Comparison of ENCODE assay signal across 8 cellular contexts in genomic region chr7:100476903-100477870, GRCh38. TPM values are rescaled to one million over a fixed set of nuclear protein-coding genes. Genes with fewer than 3 reads are reported as not detected.
A peak's percentile ranks its signal among the peaks of the same experiment; 100 is the strongest.
DNase-seq lines count a peak whose midpoint lies in the region; ATAC-seq and TF ChIP-seq lines count a peak whose summit lies in the region.

No MANE protein-coding gene starts in this region.

- peak; percentile 15 for ATAC-seq in left colon
- ATAC-seq in GM18909 (IDR thresholded peaks at IDR 0.05; ENCODE audit: poor library complexity, unreplicated experiment), result no peak
- no peak for ATAC-seq in HG03095 (IDR thresholded peaks at IDR 0.05; ENCODE audit: unreplicated experiment)

- TF ChIP-seq CTCF in KMS-11 (conservative IDR thresholded peaks at IDR 0.05; ENCODE audit: low read depth, low read length), result no peak

- DNase-seq in AG20443 (ENCODE audit: low spot score) (peak; percentile 58), adipocyte (ENCODE audit: low read depth) (peak; percentile 51), left colon (peak; percentile 55 to 65), posterior vena cava (ENCODE audit: low spot score) (no peak)

- peaks cover 25% of the 10 kb centered on the region for H3K79me2 ChIP-seq in KMS-11 (ENCODE audit: insufficient read depth, low read depth)

- no peaks in the 10 kb centered on the region for H3K9me3 Mint-ChIP-seq in stimulated activated naive CD8-positive, alpha-beta T cell treated with anti-CD3 and anti-CD28 coated beads, Interleukin-15, Interleukin-2, amounts not matched to agents 100 ng/mL and 50 ng/mL, for 24 hours

- peak overlapping the region; percentile 56 for H3K27ac Mint-ChIP-seq in stimulated activated naive CD8-positive, alpha-beta T cell treated with anti-CD3 and anti-CD28 coated beads, Interleukin-15, Interleukin-2, amounts not matched to agents 100 ng/mL and 50 ng/mL, for 24 hours

- H3K4me1 Mint-ChIP-seq in stimulated activated naive CD8-positive, alpha-beta T cell treated with anti-CD3 and anti-CD28 coated beads, Interleukin-15, Interleukin-2, amounts not matched to agents 100 ng/mL and 50 ng/mL, for 24 hours (ENCODE audit: low read depth), result peaks cover 50% of the 10 kb centered on the region

- H3K4me2 ChIP-seq in KMS-11, result peak overlapping the region; percentile 67

- intact Hi-C loops in left colon (cut with DNase I, micrococcal nuclease) (no loop called here), posterior vena cava (cut with DNase I) (loop anchor here in 1 of 2 donors (5.0 kb wide), 1 partner anchor 205 kb away; no protein-coding TSS in a partner anchor)

- no peaks in the 10 kb centered on the region; the same call in 1 of the 2 replicates for H3K36me3 ChIP-seq in KMS-11 (ENCODE audit: insufficient read depth)
- H3K36me3 ChIP-seq in adipocyte (ENCODE audit: control insufficient read depth, insufficient read depth, low read length, severe bottlenecking), result peaks cover 11% of the 10 kb centered on the region

- peaks cover 27% of the 10 kb centered on the region for H3K36me3 Mint-ChIP-seq in stimulated activated naive CD8-positive, alpha-beta T cell treated with anti-CD3 and anti-CD28 coated beads, Interleukin-15, Interleukin-2, amounts not matched to agents 100 ng/mL and 50 ng/mL, for 24 hours (ENCODE audit: low read depth)

- H2AFZ ChIP-seq in KMS-11 (ENCODE audit: low read depth), result no peak overlapping the region

- H3K4me1 ChIP-seq in KMS-11 (ENCODE audit: low read depth, poor library complexity, severe bottlenecking) (peaks cover 39% of the 10 kb centered on the region), adipocyte (ENCODE audit: control insufficient read depth, insufficient read depth, low read length) (peaks cover 30% of the 10 kb centered on the region)

- no peak overlapping the region for H3K27ac ChIP-seq in KMS-11

- peak overlapping the region; percentile 7; the same call in 1 of the 2 replicates for H3K9ac ChIP-seq in KMS-11
- peak overlapping the region; percentile 97 for H3K9ac ChIP-seq in adipocyte (ENCODE audit: low read length)

- H3K4me3 Mint-ChIP-seq in stimulated activated naive CD8-positive, alpha-beta T cell treated with anti-CD3 and anti-CD28 coated beads, Interleukin-15, Interleukin-2, amounts not matched to agents 100 ng/mL and 50 ng/mL, for 24 hours, result peak overlapping the region; percentile 82

- no peaks in the 10 kb centered on the region for H3K27me3 Mint-ChIP-seq in stimulated activated naive CD8-positive, alpha-beta T cell treated with anti-CD3 and anti-CD28 coated beads, Interleukin-15, Interleukin-2, amounts not matched to agents 100 ng/mL and 50 ng/mL, for 24 hours

- no peak overlapping the region for H3K4me3 ChIP-seq in KMS-11 (IDR thresholded peaks at IDR 0.05; ENCODE audit: insufficient read depth, low read depth, low read length)
- peak overlapping the region; percentile 97 for H3K4me3 ChIP-seq in adipocyte (ENCODE audit: low read length)

- H3K9me3 ChIP-seq in adipocyte (ENCODE audit: control insufficient read depth, low read length), result no peaks in the 10 kb centered on the region

- H3K27me3 ChIP-seq in KMS-11 (ENCODE audit: insufficient read depth, low read depth), result no peaks in the 10 kb centered on the region
- H3K27me3 ChIP-seq in adipocyte (replicated peaks; ENCODE audit: control insufficient read depth, insufficient read depth, low read length), result no peaks in the 10 kb centered on the region

- H4K20me1 ChIP-seq in KMS-11 (ENCODE audit: insufficient read depth), result no peaks in the 10 kb centered on the region

RNA-seq across cellular contexts. Expression of gene TSC22D4, which starts 1.8 kb away (rescaled TPM):
- total RNA-seq in left colon, result 10 to 100 TPM; 45.9 to 57.2 TPM
- 10 to 100 TPM; 25.3 to 29.1 TPM for total RNA-seq in posterior vena cava

RNA-seq across cellular contexts. Expression of gene NYAP1, which starts 6.5 kb away (rescaled TPM):
- total RNA-seq in left colon (under 1 TPM; 0.27 to 0.47 TPM), posterior vena cava (1 to 10 TPM in 1 of 2 donors, under 1 TPM in 1; 0.86 to 1.4 TPM)

RNA-seq across cellular contexts. Expression of gene SPACDR, which starts 13.1 kb away (rescaled TPM):
- under 1 TPM; 0.31 to 0.39 TPM for total RNA-seq in left colon
- under 1 TPM in 1 of 2 donors, not detected in 1; 0.62 TPM for total RNA-seq in posterior vena cava

RNA-seq across cellular contexts. Expression of gene PPP1R35, which starts 40.9 kb away (rescaled TPM):
- total RNA-seq in left colon (10 to 100 TPM; 32.6 to 35.3 TPM), posterior vena cava (10 to 100 TPM; 16.7 to 23.9 TPM)

RNA-seq across cellular contexts. Expression of gene MEPCE, which starts 47.6 kb away (rescaled TPM):
- total RNA-seq in left colon (10 to 100 TPM; 27.4 to 30.2 TPM), posterior vena cava (10 to 100 TPM; 19.8 to 21.8 TPM)
